Comparison of ENCODE assay signal across 16 cellular contexts in the genomic region with DNA sequence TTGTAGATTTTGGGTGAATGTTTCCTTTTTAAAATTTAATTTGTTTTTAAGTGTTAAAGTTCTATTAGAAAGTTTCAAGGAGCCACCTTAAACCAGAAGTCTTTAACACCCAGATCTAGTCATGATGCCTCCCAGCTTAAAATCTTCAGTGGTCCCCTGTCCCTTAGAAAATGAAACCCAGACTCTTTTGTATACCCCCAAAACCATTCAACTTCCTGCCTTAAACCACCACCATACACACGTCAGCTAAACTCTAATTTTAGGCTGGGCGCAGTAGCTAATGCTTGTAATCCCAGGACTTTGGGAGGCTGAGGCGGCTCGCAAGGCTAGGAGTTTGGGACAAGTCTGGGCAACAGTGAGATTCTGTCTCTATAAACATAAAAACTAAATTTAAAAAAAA. TPM values are rescaled to one million over a fixed set of nuclear protein-coding genes. Genes with fewer than 3 reads are reported as not detected.
DNase-seq lines count a peak whose midpoint lies in the region; ATAC-seq and TF ChIP-seq lines count a peak whose summit lies in the region.
"Had no signal": no experiment of that assay in that cellular context is flagged by ENCODE, and none has a peak within 500 bp of the region (broad histone marks: within the 10 kb centered on the region; RNA-seq: fewer than 3 reads in every experiment).

No MANE protein-coding gene starts in this region.

- H3K36me3 Mint-ChIP-seq in central memory CD8-positive, alpha-beta T cell (ENCODE audit: insufficient read depth), result peaks cover 1% of the 10 kb centered on the region

- H3K27me3 ChIP-seq in gastroesophageal sphincter (no peaks in the 10 kb centered on the region), esophagus squamous epithelium (no peaks in the 10 kb centered on the region)
- H3K27me3 ChIP-seq: transverse colon had no signal

- H3K4me1 ChIP-seq in gastroesophageal sphincter (no peaks in the 10 kb centered on the region), esophagus squamous epithelium (peaks cover 0 to 17% (median 3%) of the 10 kb centered on the region in 3 donors)
- H3K4me1 ChIP-seq: transverse colon had no signal

- no peaks in the 10 kb centered on the region for H3K9me3 Mint-ChIP-seq in central memory CD8-positive, alpha-beta T cell
- H3K9me3 Mint-ChIP-seq: activated T-helper 17 cell treated with anti-CD3 and anti-CD28 coated beads, Interleukin-2, amount 50 U/mL, for 72 hours had no signal

- TF ChIP-seq POLR2A in gastroesophageal sphincter (IDR thresholded peaks at IDR 0.05), result no peak
- TF ChIP-seq POLR2A in esophagus squamous epithelium (IDR thresholded peaks at IDR 0.05), result no peak

- H3K27ac ChIP-seq in gastroesophageal sphincter, result no peak overlapping the region
- no peak overlapping the region for H3K27ac ChIP-seq in esophagus squamous epithelium
- H3K27ac ChIP-seq: transverse colon had no signal

- peak overlapping the region; percentile 25 for H3K27ac Mint-ChIP-seq in central memory CD8-positive, alpha-beta T cell (ENCODE audit: low read depth)
- H3K27ac Mint-ChIP-seq: activated T-helper 17 cell treated with anti-CD3 and anti-CD28 coated beads, Interleukin-2, amount 50 U/mL, for 72 hours had no signal

- H3K27me3 Mint-ChIP-seq in central memory CD8-positive, alpha-beta T cell, result no peaks in the 10 kb centered on the region
- H3K27me3 Mint-ChIP-seq: activated T-helper 17 cell treated with anti-CD3 and anti-CD28 coated beads, Interleukin-2, amount 50 U/mL, for 72 hours had no signal

- ATAC-seq in GM21381 (IDR thresholded peaks at IDR 0.05; ENCODE audit: unreplicated experiment) (peak; percentile 64), HG03097 (IDR thresholded peaks at IDR 0.05; ENCODE audit: low FRiP score, unreplicated experiment) (peak; percentile 56), gastroesophageal sphincter (no peak)
- peak; percentile 96 for ATAC-seq in central memory CD8-positive, alpha-beta T cell (replicated peaks; ENCODE audit: extremely low read depth, poor library complexity, severe bottlenecking)
- ATAC-seq: activated T-helper 17 cell treated with anti-CD3 and anti-CD28 coated beads, Interleukin-2, amount 50 U/mL, for 72 hours; left lobe of liver had no signal

- POLR2A ChIA-PET in HEK293T (lab: Yijun Ruan, JAX), result no interaction called here

- H3K4me3 Mint-ChIP-seq in central memory CD8-positive, alpha-beta T cell, result peak overlapping the region; percentile 2
- H3K4me3 Mint-ChIP-seq: activated T-helper 17 cell treated with anti-CD3 and anti-CD28 coated beads, Interleukin-2, amount 50 U/mL, for 72 hours had no signal

- H3K9me3 ChIP-seq in gastroesophageal sphincter (no peaks in the 10 kb centered on the region), esophagus squamous epithelium (no peaks in the 10 kb centered on the region)
- H3K9me3 ChIP-seq: transverse colon had no signal

- intact Hi-C loops in esophagus squamous epithelium (cut with DNase I), result no loop called here

- TF ChIP-seq CTCF in GM10266 (IDR thresholded peaks at IDR 0.05; ENCODE audit: control insufficient read depth, insufficient read depth, low read depth, missing control alignments), result no peak
- TF ChIP-seq CTCF in gastroesophageal sphincter (IDR thresholded peaks at IDR 0.05), result no peak
- no peak for TF ChIP-seq CTCF in esophagus squamous epithelium (IDR thresholded peaks at IDR 0.05)

- DNase-seq in GM10266 (ENCODE audit: extremely low spot score) (peak; percentile 35), HuH-7.5 (ENCODE audit: low spot score) (no peak), HEK293T (ENCODE audit: extremely low spot score) (no peak), esophagus squamous epithelium (lab: John Stamatoyannopoulos, UW) (no peak)
- no peak for DNase-seq in central memory CD8-positive, alpha-beta T cell (ENCODE audit: low spot score in 2 of 2)
- DNase-seq: activated CD4-positive, CD25-positive, alpha-beta regulatory T cell treated with anti-CD3 and anti-CD28 coated beads, Interleukin-2, amount 50 U/mL, for 72 hours; dermis blood vessel endothelial cell; KG1; NCI-H146; NCI-H524; transverse colon had no signal

- peaks cover 9% of the 10 kb centered on the region for H3K4me1 Mint-ChIP-seq in central memory CD8-positive, alpha-beta T cell
- H3K4me1 Mint-ChIP-seq: activated T-helper 17 cell treated with anti-CD3 and anti-CD28 coated beads, Interleukin-2, amount 50 U/mL, for 72 hours had no signal

- TF ChIP-seq EP300 in gastroesophageal sphincter (IDR thresholded peaks at IDR 0.05), result no peak

- H3K4me3 ChIP-seq in gastroesophageal sphincter (no peak overlapping the region), esophagus squamous epithelium (no peak overlapping the region)
- H3K4me3 ChIP-seq: transverse colon had no signal

- WGBS in gastroesophageal sphincter (ENCODE audit: low coverage in 1 of 2), 2 donors, result 72 to 79% methylated on average over 4 of the region's 4 CpGs
- 27 to 35% methylated on average over 4 of the region's 4 CpGs for WGBS in esophagus squamous epithelium, 2 donors

- CTCF ChIA-PET in HEK293T (lab: Yijun Ruan, JAX), result no interaction called here

- no peaks in the 10 kb centered on the region for H3K36me3 ChIP-seq in gastroesophageal sphincter
- H3K36me3 ChIP-seq in esophagus squamous epithelium, result no peaks in the 10 kb centered on the region
- H3K36me3 ChIP-seq: transverse colon had no signal

TF ChIP-seq in HEK293T, 16 proteins besides CTCF, POLR2A, EP300 and RAD21:
- no peak for TF ChIP-seq HDGF (IDR thresholded peaks at IDR 0.05; ENCODE audit: borderline replicate concordance)
- TF ChIP-seq LEF1 (IDR thresholded peaks at IDR 0.05; ENCODE audit: borderline replicate concordance), result no peak
- no peak for TF ChIP-seq FOXA1 (IDR thresholded peaks at IDR 0.05)
- no peak for TF ChIP-seq TARDBP (IDR thresholded peaks at IDR 0.05)
- no peak for TF ChIP-seq FOXM1 (IDR thresholded peaks at IDR 0.05; ENCODE audit: borderline replicate concordance)
- TF ChIP-seq L3MBTL2 (conservative IDR thresholded peaks at IDR 0.05), result no peak
- no peak for TF ChIP-seq CTBP1 (IDR thresholded peaks at IDR 0.05; ENCODE audit: borderline replicate concordance)
- TF ChIP-seq ZNF384 (IDR thresholded peaks at IDR 0.05), result no peak
- no peak for TF ChIP-seq SUZ12 (IDR thresholded peaks at IDR 0.05)
- TF ChIP-seq, protein P1, sequence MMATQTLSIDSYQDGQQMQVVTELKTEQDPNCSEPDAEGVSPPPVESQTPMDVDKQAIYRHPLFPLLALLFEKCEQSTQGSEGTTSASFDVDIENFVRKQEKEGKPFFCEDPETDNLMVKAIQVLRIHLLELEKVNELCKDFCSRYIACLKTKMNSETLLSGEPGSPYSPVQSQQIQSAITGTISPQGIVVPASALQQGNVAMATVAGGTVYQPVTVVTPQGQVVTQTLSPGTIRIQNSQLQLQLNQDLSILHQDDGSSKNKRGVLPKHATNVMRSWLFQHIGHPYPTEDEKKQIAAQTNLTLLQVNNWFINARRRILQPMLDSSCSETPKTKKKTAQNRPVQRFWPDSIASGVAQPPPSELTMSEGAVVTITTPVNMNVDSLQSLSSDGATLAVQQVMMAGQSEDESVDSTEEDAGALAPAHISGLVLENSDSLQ (IDR thresholded peaks at IDR 0.05), result no peak
- TF ChIP-seq SP1 (IDR thresholded peaks at IDR 0.05), result no peak
- no peak for TF ChIP-seq ARNT (IDR thresholded peaks at IDR 0.05)
- no peak for TF ChIP-seq NFRKB (IDR thresholded peaks at IDR 0.05)

RNA-seq across cellular contexts. Expression of a gene that starts 37.9 kb away (rescaled TPM):
- total RNA-seq in gastroesophageal sphincter (10 to 100 TPM in 3 of 4 donors, 1 to 10 TPM in 1; 7.2 to 31.0 (median 22.5) TPM), esophagus squamous epithelium (10 to 100 TPM in 2 of 4 donors, 1 to 10 TPM in 2; 2.2 to 23.6 (median 10.6) TPM)
